ENCODE assay signal across 2 cellular contexts in the genomic region with DNA sequence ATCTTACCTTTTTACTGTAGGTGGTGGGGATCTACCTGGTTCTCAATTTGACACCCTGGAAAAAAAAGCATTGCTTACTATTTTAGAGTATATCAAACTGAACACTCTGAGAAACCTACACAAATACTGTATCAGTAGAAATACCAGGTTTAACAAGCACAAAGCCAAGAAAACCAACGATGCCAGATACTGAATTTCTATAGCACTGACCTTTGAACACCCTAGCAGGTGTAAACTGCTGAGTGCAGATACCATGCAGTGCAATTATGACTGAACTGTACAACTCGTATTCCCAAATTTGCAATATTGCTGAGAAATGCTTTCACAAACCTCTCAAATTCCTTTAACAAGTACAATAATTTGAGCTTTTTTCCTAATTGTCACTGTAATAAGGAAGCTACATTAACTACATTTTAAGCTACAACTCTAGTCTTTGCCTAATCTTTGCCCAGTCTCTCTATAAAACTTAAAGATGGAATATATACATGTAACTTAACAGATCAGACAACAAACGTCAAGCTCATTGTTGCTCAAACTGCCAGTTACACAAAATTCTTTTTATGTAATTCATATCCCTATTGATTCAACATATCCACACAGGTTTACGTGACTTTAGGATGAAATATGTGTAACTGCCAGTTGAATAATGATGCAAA.
A peak's percentile ranks its signal among the peaks of the same experiment; 100 is the strongest.
TF ChIP-seq lines count a peak whose summit lies in the region.

No MANE protein-coding gene starts in this region.

TF ChIP-seq in PFSK-1, 5 proteins besides CTCF, POLR2A, EP300 and RAD21:
- TF ChIP-seq, protein P1, sequence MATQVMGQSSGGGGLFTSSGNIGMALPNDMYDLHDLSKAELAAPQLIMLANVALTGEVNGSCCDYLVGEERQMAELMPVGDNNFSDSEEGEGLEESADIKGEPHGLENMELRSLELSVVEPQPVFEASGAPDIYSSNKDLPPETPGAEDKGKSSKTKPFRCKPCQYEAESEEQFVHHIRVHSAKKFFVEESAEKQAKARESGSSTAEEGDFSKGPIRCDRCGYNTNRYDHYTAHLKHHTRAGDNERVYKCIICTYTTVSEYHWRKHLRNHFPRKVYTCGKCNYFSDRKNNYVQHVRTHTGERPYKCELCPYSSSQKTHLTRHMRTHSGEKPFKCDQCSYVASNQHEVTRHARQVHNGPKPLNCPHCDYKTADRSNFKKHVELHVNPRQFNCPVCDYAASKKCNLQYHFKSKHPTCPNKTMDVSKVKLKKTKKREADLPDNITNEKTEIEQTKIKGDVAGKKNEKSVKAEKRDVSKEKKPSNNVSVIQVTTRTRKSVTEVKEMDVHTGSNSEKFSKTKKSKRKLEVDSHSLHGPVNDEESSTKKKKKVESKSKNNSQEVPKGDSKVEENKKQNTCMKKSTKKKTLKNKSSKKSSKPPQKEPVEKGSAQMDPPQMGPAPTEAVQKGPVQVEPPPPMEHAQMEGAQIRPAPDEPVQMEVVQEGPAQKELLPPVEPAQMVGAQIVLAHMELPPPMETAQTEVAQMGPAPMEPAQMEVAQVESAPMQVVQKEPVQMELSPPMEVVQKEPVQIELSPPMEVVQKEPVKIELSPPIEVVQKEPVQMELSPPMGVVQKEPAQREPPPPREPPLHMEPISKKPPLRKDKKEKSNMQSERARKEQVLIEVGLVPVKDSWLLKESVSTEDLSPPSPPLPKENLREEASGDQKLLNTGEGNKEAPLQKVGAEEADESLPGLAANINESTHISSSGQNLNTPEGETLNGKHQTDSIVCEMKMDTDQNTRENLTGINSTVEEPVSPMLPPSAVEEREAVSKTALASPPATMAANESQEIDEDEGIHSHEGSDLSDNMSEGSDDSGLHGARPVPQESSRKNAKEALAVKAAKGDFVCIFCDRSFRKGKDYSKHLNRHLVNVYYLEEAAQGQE (IDR thresholded peaks at IDR 0.05; ENCODE audit: insufficient read depth in 1 of 2, low read depth in 2 of 2, low read length in 2 of 2): no peak
- peak; percentile 32; the same call in 1 of the 2 replicates for TF ChIP-seq POLR2AphosphoS5 (IDR thresholded peaks at IDR 0.05; ENCODE audit: low read depth, low read length)

TF ChIP-seq in H1, 55 proteins besides CTCF, POLR2A, EP300 and RAD21:
- TF ChIP-seq SP1 (IDR thresholded peaks at IDR 0.05; ENCODE audit: low read depth, low read length): no peak
- TF ChIP-seq BACH1 (IDR thresholded peaks at IDR 0.05; ENCODE audit: low read length): no peak
- no peak for TF ChIP-seq CHD2 (IDR thresholded peaks at IDR 0.05; ENCODE audit: low read length)
- TF ChIP-seq POLR2AphosphoS5 (IDR thresholded peaks at IDR 0.05; ENCODE audit: low read depth, low read length): peak; percentile 17; the same call in 1 of the 2 replicates
